Comparison of ENCODE assay signal across 1 cellular context in the genomic region with DNA sequence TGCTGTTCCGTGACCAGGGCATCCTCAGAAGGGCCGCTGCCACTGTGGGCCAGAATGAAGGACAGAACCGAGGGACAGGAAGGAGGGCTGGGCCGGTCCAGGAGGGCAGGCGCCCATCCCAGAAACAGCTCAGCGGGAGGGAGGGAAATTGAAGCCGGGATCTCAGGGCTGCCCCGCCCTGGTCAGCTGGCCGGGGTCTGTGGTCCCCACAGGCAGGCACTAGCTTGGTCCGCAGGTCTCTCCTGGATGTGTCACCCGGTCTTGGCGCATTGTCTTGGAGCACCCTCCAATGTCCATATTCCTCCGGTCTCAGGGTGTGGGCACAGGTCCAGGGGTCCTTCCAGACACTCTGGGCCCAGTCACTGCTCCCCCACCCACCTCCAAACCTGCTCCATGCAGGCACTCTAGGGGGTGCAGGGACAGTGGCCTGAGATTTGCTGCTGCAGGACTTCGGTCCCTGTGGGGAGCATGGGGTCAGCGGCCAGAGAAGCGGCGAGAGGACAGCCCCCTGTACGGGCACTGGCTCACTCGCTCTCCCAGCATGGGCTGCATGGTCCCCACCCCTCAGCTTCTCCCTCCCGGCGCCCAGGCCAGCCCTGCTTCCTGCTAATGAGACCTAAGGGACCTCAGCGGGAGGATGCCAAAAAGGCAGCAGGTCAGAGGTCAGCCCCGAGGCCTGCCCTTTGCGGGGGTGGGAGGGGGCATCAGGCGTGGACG.
TF ChIP-seq lines count a peak whose summit lies in the region.

No MANE protein-coding gene starts in this region.

TF ChIP-seq in GM23338, 12 proteins besides CTCF, POLR2A, EP300 and RAD21 (continued from another document):
- TF ChIP-seq, protein P1, sequence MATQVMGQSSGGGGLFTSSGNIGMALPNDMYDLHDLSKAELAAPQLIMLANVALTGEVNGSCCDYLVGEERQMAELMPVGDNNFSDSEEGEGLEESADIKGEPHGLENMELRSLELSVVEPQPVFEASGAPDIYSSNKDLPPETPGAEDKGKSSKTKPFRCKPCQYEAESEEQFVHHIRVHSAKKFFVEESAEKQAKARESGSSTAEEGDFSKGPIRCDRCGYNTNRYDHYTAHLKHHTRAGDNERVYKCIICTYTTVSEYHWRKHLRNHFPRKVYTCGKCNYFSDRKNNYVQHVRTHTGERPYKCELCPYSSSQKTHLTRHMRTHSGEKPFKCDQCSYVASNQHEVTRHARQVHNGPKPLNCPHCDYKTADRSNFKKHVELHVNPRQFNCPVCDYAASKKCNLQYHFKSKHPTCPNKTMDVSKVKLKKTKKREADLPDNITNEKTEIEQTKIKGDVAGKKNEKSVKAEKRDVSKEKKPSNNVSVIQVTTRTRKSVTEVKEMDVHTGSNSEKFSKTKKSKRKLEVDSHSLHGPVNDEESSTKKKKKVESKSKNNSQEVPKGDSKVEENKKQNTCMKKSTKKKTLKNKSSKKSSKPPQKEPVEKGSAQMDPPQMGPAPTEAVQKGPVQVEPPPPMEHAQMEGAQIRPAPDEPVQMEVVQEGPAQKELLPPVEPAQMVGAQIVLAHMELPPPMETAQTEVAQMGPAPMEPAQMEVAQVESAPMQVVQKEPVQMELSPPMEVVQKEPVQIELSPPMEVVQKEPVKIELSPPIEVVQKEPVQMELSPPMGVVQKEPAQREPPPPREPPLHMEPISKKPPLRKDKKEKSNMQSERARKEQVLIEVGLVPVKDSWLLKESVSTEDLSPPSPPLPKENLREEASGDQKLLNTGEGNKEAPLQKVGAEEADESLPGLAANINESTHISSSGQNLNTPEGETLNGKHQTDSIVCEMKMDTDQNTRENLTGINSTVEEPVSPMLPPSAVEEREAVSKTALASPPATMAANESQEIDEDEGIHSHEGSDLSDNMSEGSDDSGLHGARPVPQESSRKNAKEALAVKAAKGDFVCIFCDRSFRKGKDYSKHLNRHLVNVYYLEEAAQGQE (IDR thresholded peaks at IDR 0.05; ENCODE audit: unreplicated experiment) = no peak
- TF ChIP-seq ZNF331 (CRISPR knock-in tag; IDR thresholded peaks at IDR 0.05; ENCODE audit: low read depth) (no peak), JUNB (IDR thresholded peaks at IDR 0.05; ENCODE audit: unreplicated experiment) (no peak), STAT1 (IDR thresholded peaks at IDR 0.05; ENCODE audit: unreplicated experiment) (no peak), NANOG (IDR thresholded peaks at IDR 0.05; ENCODE audit: borderline replicate concordance) (no peak)
- TF ChIP-seq, protein P2, sequence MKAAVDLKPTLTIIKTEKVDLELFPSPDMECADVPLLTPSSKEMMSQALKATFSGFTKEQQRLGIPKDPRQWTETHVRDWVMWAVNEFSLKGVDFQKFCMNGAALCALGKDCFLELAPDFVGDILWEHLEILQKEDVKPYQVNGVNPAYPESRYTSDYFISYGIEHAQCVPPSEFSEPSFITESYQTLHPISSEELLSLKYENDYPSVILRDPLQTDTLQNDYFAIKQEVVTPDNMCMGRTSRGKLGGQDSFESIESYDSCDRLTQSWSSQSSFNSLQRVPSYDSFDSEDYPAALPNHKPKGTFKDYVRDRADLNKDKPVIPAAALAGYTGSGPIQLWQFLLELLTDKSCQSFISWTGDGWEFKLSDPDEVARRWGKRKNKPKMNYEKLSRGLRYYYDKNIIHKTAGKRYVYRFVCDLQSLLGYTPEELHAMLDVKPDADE (IDR thresholded peaks at IDR 0.05) = no peak
- TF ChIP-seq, protein P3, sequence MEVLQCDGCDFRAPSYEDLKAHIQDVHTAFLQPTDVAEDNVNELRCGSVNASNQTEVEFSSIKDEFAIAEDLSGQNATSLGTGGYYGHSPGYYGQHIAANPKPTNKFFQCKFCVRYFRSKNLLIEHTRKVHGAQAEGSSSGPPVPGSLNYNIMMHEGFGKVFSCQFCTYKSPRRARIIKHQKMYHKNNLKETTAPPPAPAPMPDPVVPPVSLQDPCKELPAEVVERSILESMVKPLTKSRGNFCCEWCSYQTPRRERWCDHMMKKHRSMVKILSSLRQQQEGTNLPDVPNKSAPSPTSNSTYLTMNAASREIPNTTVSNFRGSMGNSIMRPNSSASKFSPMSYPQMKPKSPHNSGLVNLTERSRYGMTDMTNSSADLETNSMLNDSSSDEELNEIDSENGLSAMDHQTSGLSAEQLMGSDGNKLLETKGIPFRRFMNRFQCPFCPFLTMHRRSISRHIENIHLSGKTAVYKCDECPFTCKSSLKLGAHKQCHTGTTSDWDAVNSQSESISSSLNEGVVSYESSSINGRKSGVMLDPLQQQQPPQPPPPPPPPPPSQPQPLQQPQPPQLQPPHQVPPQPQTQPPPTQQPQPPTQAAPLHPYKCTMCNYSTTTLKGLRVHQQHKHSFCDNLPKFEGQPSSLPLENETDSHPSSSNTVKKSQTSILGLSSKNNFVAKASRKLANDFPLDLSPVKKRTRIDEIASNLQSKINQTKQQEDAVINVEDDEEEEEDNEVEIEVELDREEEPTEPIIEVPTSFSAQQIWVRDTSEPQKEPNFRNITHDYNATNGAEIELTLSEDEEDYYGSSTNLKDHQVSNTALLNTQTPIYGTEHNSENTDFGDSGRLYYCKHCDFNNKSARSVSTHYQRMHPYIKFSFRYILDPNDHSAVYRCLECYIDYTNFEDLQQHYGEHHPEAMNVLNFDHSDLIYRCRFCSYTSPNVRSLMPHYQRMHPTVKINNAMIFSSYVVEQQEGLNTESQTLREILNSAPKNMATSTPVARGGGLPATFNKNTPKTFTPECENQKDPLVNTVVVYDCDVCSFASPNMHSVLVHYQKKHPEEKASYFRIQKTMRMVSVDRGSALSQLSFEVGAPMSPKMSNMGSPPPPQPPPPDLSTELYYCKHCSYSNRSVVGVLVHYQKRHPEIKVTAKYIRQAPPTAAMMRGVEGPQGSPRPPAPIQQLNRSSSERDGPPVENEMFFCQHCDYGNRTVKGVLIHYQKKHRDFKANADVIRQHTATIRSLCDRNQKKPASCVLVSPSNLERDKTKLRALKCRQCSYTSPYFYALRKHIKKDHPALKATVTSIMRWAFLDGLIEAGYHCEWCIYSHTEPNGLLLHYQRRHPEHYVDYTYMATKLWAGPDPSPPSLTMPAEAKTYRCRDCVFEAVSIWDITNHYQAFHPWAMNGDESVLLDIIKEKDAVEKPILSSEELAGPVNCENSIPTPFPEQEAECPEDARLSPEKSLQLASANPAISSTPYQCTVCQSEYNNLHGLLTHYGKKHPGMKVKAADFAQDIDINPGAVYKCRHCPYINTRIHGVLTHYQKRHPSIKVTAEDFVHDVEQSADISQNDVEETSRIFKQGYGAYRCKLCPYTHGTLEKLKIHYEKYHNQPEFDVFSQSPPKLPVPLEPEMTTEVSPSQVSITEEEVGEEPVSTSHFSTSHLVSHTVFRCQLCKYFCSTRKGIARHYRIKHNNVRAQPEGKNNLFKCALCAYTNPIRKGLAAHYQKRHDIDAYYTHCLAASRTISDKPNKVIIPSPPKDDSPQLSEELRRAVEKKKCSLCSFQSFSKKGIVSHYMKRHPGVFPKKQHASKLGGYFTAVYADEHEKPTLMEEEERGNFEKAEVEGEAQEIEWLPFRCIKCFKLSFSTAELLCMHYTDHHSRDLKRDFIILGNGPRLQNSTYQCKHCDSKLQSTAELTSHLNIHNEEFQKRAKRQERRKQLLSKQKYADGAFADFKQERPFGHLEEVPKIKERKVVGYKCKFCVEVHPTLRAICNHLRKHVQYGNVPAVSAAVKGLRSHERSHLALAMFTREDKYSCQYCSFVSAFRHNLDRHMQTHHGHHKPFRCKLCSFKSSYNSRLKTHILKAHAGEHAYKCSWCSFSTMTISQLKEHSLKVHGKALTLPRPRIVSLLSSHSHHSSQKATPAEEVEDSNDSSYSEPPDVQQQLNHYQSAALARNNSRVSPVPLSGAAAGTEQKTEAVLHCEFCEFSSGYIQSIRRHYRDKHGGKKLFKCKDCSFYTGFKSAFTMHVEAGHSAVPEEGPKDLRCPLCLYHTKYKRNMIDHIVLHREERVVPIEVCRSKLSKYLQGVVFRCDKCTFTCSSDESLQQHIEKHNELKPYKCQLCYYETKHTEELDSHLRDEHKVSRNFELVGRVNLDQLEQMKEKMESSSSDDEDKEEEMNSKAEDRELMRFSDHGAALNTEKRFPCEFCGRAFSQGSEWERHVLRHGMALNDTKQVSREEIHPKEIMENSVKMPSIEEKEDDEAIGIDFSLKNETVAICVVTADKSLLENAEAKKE (CRISPR knock-in tag; IDR thresholded peaks at IDR 0.05) = no peak
